18 cellular contexts compared by ENCODE assay signal in the genomic region with DNA sequence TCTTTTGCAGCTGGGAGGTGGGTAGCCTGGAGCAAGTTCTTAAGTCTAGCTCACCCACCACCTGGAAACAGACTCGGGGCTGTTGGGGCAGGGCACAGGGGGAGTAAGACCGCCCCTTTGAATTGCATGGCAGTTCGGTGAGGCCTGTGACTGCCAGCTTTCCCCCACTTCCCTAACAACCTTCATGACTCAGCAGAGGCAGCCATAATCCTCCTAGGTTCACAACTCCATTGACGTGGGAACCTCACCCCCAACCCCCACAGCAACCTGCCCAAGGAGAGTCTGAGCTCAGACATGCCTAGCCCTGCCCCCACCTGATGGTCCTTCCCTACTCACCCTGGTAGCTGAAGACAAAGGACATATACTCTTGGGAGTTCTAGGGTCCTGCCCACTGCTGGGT.
"Had no signal": no experiment of that assay in that cellular context is flagged by ENCODE, and none has a peak within 500 bp of the region (broad histone marks: within the 10 kb centered on the region; RNA-seq: fewer than 3 reads in every experiment).

No MANE protein-coding gene starts in this region.

- H3K27ac Mint-ChIP-seq: progenitor cell of endocrine pancreas had no signal

- H3K27me3 Mint-ChIP-seq: naive thymus-derived CD4-positive, alpha-beta T cell; progenitor cell of endocrine pancreas; stimulated activated naive CD8-positive, alpha-beta T cell treated with anti-CD3 and anti-CD28 coated beads, Interleukin-15, Interleukin-2, amounts not matched to agents 100 ng/mL and 50 ng/mL, for 24 hours had no signal

- ATAC-seq: esophagus mucosa; heart left ventricle; naive thymus-derived CD4-positive, alpha-beta T cell; right cardiac atrium; upper lobe of right lung had no signal

- H3K4me3 Mint-ChIP-seq: stimulated activated naive CD8-positive, alpha-beta T cell treated with anti-CD3 and anti-CD28 coated beads, Interleukin-15, Interleukin-2, amounts not matched to agents 100 ng/mL and 50 ng/mL, for 24 hours had no signal

- FAIRE-seq: endometrium, frontal cortex, small intestine had no signal

- DNase-seq: cortex of kidney; dorsolateral prefrontal cortex; effector CD8-positive, alpha-beta T cell; heart left ventricle; hippocampal formation; naive thymus-derived CD4-positive, alpha-beta T cell; nucleus accumbens; ovary; right cardiac atrium; small intestine; stimulated activated CD4-positive, alpha-beta T cell treated with anti-CD3 and anti-CD28 coated beads, Interleukin-12 subunit alpha, Interleukin-12 subunit beta, amount 100 ng/mL, for 4 hours; testis; upper lobe of right lung had no signal
